In the genomic region with DNA sequence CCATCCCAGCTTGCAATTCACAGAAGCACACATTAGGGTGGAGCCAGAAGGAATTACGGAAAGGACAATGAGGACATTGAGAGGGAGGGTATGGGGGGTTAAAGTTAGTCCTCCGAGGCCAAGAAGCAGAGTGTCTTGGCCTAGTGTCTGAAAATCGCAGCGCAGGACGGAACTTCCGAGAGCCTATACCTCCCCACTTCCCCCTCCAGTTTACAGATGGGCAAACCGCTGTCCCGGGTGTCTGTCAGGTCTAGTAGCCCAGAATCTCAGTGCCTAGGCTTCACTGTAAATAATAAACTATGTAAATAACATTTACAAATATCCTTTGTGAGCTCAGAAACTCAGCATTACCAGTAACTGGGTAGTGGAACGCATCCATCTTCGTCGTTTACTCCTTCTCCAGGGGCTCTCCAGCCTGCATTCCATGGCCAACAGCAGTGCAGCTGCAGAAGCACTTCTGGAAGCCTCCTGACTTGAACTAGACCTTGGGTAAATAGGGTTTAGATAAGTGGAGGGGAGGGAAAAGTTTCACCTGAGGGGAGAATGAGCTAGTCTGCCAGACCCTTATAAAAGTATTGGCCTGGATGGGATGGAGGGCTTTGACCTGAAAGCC, we compare ENCODE assay signal across 8 cellular contexts. TPM values are rescaled to one million over a fixed set of nuclear protein-coding genes. Genes with fewer than 3 reads are reported as not detected.
DNase-seq lines count a peak whose midpoint lies in the region; ATAC-seq and TF ChIP-seq lines count a peak whose summit lies in the region.

No MANE protein-coding gene starts in this region.

- H3K9me3 ChIP-seq in Peyer's patch (no peaks in the 10 kb centered on the region), muscle layer of duodenum (ENCODE audit: control insufficient read depth in 1 of 2, low read length in 2 of 2) (no peaks in the 10 kb centered on the region)

- peak overlapping the region; percentile 81 to 92 (median 86) for H3K27ac ChIP-seq in Peyer's patch
- H3K27ac ChIP-seq in muscle layer of duodenum (ENCODE audit: low read length), result peak overlapping the region; percentile 95

- DNase-seq in AG08395 (ENCODE audit: low spot score) (peak; percentile 7), Peyer's patch (peak in 2 of 3 donors; percentile 70 to 77), epithelial cell of proximal tubule (ENCODE audit: low read depth) (no peak), NCI-H748 (lab: John Stamatoyannopoulos, UW; ENCODE audit: unreplicated experiment) (no peak), SW 1271 (lab: John Stamatoyannopoulos, UW) (no peak)

- H3K4me3 ChIP-seq in Peyer's patch (peak overlapping the region; percentile 62 to 76 (median 65)), epithelial cell of proximal tubule (ENCODE audit: low read depth, low read length) (peak overlapping the region; percentile 75), muscle layer of duodenum (ENCODE audit: low read depth in 1 of 2, low read length in 2 of 2) (peak overlapping the region; percentile 68 to 77)

- TF ChIP-seq CTCF in Peyer's patch (IDR thresholded peaks at IDR 0.05) (peak in 1 of 6 experiments; percentile 12), epithelial cell of proximal tubule (conservative IDR thresholded peaks at IDR 0.05; ENCODE audit: low read depth, low read length) (no peak)

- no peaks in the 10 kb centered on the region for H3K4me1 ChIP-seq in Peyer's patch
- peaks cover 5 to 7% of the 10 kb centered on the region in 2 donors for H3K4me1 ChIP-seq in muscle layer of duodenum (ENCODE audit: control insufficient read depth in 1 of 2, insufficient read depth in 2 of 2, low read length in 2 of 2)

- H3K27me3 ChIP-seq in Peyer's patch (no peaks in the 10 kb centered on the region), muscle layer of duodenum (ENCODE audit: low read depth, low read length) (no peaks in the 10 kb centered on the region)

- no peak for TF ChIP-seq POLR2A in Peyer's patch (IDR thresholded peaks at IDR 0.05)

- H3K36me3 ChIP-seq in Peyer's patch (no peaks in the 10 kb centered on the region), muscle layer of duodenum (ENCODE audit: control insufficient read depth in 1 of 2, insufficient read depth in 2 of 2, low read length in 2 of 2) (no peaks in the 10 kb centered on the region)

- ATAC-seq in GM18519 (IDR thresholded peaks at IDR 0.05; ENCODE audit: low FRiP score, unreplicated experiment) (peak; percentile 39), HG02970 (IDR thresholded peaks at IDR 0.05; ENCODE audit: low FRiP score, unreplicated experiment) (peak; percentile 42)

RNA-seq across cellular contexts. Expression of a gene that starts 1.0 kb away (rescaled TPM):
- 1 to 10 TPM in 3 of 4 donors, under 1 TPM in 1; 0.35 to 5.0 (median 1.4) TPM for total RNA-seq in Peyer's patch
- 6.0 and 7.5 TPM in 2 replicates for total RNA-seq in epithelial cell of proximal tubule

RNA-seq across cellular contexts. Expression of a gene that starts 17.4 kb away (rescaled TPM):
- total RNA-seq in Peyer's patch (1 to 10 TPM in 1 of 4 donors, under 1 TPM in 2, not detected in 1; 0.70 to 4.1 (median 0.85) TPM), epithelial cell of proximal tubule (0.14 and 0.52 TPM in 2 replicates)

RNA-seq across cellular contexts. Expression of a gene that starts 20.8 kb away (rescaled TPM):
- 10 to 100 TPM in 1 of 4 donors, 1 to 10 TPM in 1, not detected in 2; 4.2 to 19.8 TPM for total RNA-seq in Peyer's patch
- not detected in 2 replicates for total RNA-seq in epithelial cell of proximal tubule

Comparison
In these comparisons a context has a peak if more than half of its experiments do, and no peak if none do; other contexts are left out.
1. DNase-seq: peak in AG08395 (single experiment) and Peyer's patch (2 of 3); none in epithelial cell of proximal tubule (single experiment), NCI-H748 (single experiment) and SW 1271 (0 of 2).
2. Peak in every context shown above with its lines, with median percentiles within 50 percentile points of each other: H3K4me3 ChIP-seq.